Comparison of ENCODE assay signal across 8 cellular contexts in genomic region chr2:117470311-117471095, GRCh38.
DNase-seq lines count a peak whose midpoint lies in the region; ATAC-seq, FAIRE-seq and TF ChIP-seq lines count a peak whose summit lies in the region.

No MANE protein-coding gene starts in this region.

- H3K27me3 ChIP-seq in MM.1S (replicated peaks; ENCODE audit: insufficient read depth, low read length), result no peaks in the 10 kb centered on the region

- no peak overlapping the region for H3K4me3 Mint-ChIP-seq in Calu3 (ENCODE audit: low read depth, unreplicated experiment)

- no peaks in the 10 kb centered on the region for H3K27me3 Mint-ChIP-seq in Calu3 (ENCODE audit: unreplicated experiment)

- intact Hi-C loops in Calu3 (cut with micrococcal nuclease; ENCODE audit: unreplicated experiment), result loop anchor here (1.0 to 5.0 kb wide), 2 partner anchors 67 to 302 kb away; no protein-coding TSS in a partner anchor

- H3K36me3 Mint-ChIP-seq in Calu3 (ENCODE audit: insufficient read depth, unreplicated experiment), result no peaks in the 10 kb centered on the region

- H3K4me1 Mint-ChIP-seq in Calu3 (ENCODE audit: low read depth, unreplicated experiment), result no peaks in the 10 kb centered on the region

- H3K27ac ChIP-seq in MM.1S (ENCODE audit: low read length), result no peak overlapping the region

- no peaks in the 10 kb centered on the region for H3K36me3 ChIP-seq in MM.1S (replicated peaks; ENCODE audit: insufficient read depth, low read length)

- ATAC-seq in GM18867 (IDR thresholded peaks at IDR 0.05; ENCODE audit: unreplicated experiment) (peak; percentile 80), HG03108 (IDR thresholded peaks at IDR 0.05; ENCODE audit: unreplicated experiment) (no peak), HG02763 (IDR thresholded peaks at IDR 0.05; ENCODE audit: unreplicated experiment) (no peak)

- no peaks in the 10 kb centered on the region for H4K20me1 ChIP-seq in MM.1S (ENCODE audit: insufficient read depth, low read length)

- TF ChIP-seq CTCF in Calu3 (IDR thresholded peaks at IDR 0.05; ENCODE audit: unreplicated experiment) (peak; percentile 59), MM.1S (IDR thresholded peaks at IDR 0.05; ENCODE audit: low read length) (peak; percentile 69)

- no peak overlapping the region for H3K27ac Mint-ChIP-seq in Calu3 (ENCODE audit: unreplicated experiment)

- H3K4me2 ChIP-seq in MM.1S (ENCODE audit: low read depth, low read length), result no peak overlapping the region

- no peak overlapping the region for H3K4me3 ChIP-seq in MM.1S (ENCODE audit: low read length)

- CTCF ChIA-PET in Calu3 (lab: Charles Lee), result interaction anchor here (0.6 kb wide), 1 partner anchor 314 kb away, joined by 3 read pairs; no protein-coding TSS in a partner anchor

- H3K9me3 Mint-ChIP-seq in Calu3 (ENCODE audit: low read depth, unreplicated experiment), result peaks cover 12% of the 10 kb centered on the region

- peak; percentile 38 for DNase-seq in Calu3
- DNase-seq in MM.1S, result peak; percentile 64
- DNase-seq in UCSD-AML1 (lab: John Stamatoyannopoulos, UW; ENCODE audit: unreplicated experiment), result peak; percentile 26
- DNase-seq in kidney tubule cell (ENCODE audit: low spot score), result peak; percentile 34
- no peak for DNase-seq in frontal cortex (ENCODE audit: low spot score in 2 of 2)

- no peaks in the 10 kb centered on the region for H3K9me2 ChIP-seq in MM.1S (replicated peaks; ENCODE audit: insufficient read depth, low read length)

- BruUV-seq in Calu3 (replicated peaks; lab: Mats Ljungman, UMichigan), result no TSS peak

- H3K79me2 ChIP-seq in MM.1S (ENCODE audit: low read length), result no peaks in the 10 kb centered on the region

- no peaks in the 10 kb centered on the region for H3K4me1 ChIP-seq in MM.1S (ENCODE audit: low read length)

- H3K9me3 ChIP-seq in MM.1S (replicated peaks; ENCODE audit: insufficient read depth, low read length), result no peaks in the 10 kb centered on the region

- FAIRE-seq in frontal cortex (lab: Jason Lieb, UNC), result no peak

- peak overlapping the region; percentile 61 for H2AFZ ChIP-seq in MM.1S (ENCODE audit: low read length)

- H3K9ac ChIP-seq in MM.1S (ENCODE audit: low read length), result no peak overlapping the region

- H3F3A ChIP-seq in MM.1S (ENCODE audit: insufficient read depth, low read length), result no peaks in the 10 kb centered on the region

Comparison
In these comparisons a context has a peak if more than half of its experiments do, and no peak if none do; other contexts are left out.
1. DNase-seq: peak in Calu3 (single experiment), MM.1S (single experiment), UCSD-AML1 (single experiment) and kidney tubule cell (single experiment); none in frontal cortex (0 of 2).